ENCODE assay signal across 20 cellular contexts in the genomic region with DNA sequence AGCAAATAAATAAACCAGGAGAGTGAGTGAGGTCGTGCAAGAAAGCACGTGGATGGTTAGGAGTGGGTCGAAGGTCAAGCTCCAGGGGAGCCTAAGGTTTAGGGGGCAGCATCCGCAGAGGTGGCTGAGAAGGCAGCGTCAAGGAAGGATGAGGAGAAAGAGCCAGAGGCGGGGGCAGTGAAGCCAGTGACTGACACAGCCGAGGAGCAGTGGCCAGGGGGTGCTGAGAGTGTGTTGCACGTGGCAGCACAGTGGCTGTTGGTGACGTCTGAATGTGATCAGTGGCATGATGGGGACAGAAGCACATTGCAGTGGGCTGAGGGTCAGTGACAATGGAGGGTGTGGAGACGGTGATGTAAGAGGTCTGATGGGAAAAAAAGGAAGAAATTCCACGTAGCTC.
"Had no signal": no experiment of that assay in that cellular context is flagged by ENCODE, and none has a peak within 500 bp of the region (broad histone marks: within the 10 kb centered on the region; RNA-seq: fewer than 3 reads in every experiment).

No MANE protein-coding gene starts in this region.

- H3K27ac ChIP-seq: neutrophil, parathyroid adenoma, tibial artery, WERI-Rb-1 had no signal

- ATAC-seq: activated naive CD8-positive, alpha-beta T cell treated with anti-CD3 and anti-CD28 coated beads, Interleukin-2, amount 50 U/mL, for 24 hours; natural killer cell; stimulated activated naive CD8-positive, alpha-beta T cell treated with anti-CD3 and anti-CD28 coated beads, Interleukin-15, Interleukin-2, amounts not matched to agents 100 U/mL and 50 U/mL, for 24 hours had no signal

- H3K27me3 ChIP-seq: tibial artery had no signal

- H2AFZ ChIP-seq: parathyroid adenoma had no signal

- H3K79me2 ChIP-seq: parathyroid adenoma had no signal

- H3K9me3 ChIP-seq: neutrophil, tibial artery had no signal

- H3K4me1 ChIP-seq: parathyroid adenoma had no signal

- DNase-seq: activated CD4-positive, alpha-beta T cell treated with anti-CD3 and anti-CD28 coated beads for 1 hour; activated CD8-positive, alpha-beta memory T cell treated with anti-CD3 and anti-CD28 coated beads for 24 hours; activated CD8-positive, alpha-beta memory T cell treated with anti-CD3 and anti-CD28 coated beads, Interleukin-2, amount 50 U/mL, for 48 hours; activated effector memory CD4-positive, alpha-beta T cell treated with Interleukin-2 at 50 U/mL for 16 hours; activated naive CD4-positive, alpha-beta T cell treated with anti-CD3 and anti-CD28 coated beads, Interleukin-2, amount 10 ng/mL, durations not matched to agents 7 days and 5 days; activated naive CD8-positive, alpha-beta T cell treated with anti-CD3 and anti-CD28 coated beads, Interleukin-2, amount 50 U/mL, for 24 hours; activated T-cell treated with anti-CD3 and anti-CD28 coated beads, Interleukin-2, amount 50 U/mL, for 48 hours; aorta; erythroblast; natural killer cell; stimulated activated CD4-positive, alpha-beta T cell treated with anti-CD3 and anti-CD28 coated beads, Interleukin-1b, Interleukin-23, amount 100 ng/mL, for 48 hours; stimulated activated naive CD8-positive, alpha-beta T cell treated with anti-CD3 and anti-CD28 coated beads, Interleukin-15, Interleukin-2, amounts not matched to agents 100 U/mL and 50 U/mL, for 24 hours; substantia nigra; SW 1271; T-helper 2 cell; tibial artery; WERI-Rb-1 had no signal

- H3K9ac ChIP-seq: parathyroid adenoma had no signal

- H3K4me3 ChIP-seq: tibial artery had no signal

- H3K36me3 ChIP-seq: neutrophil, tibial artery, WERI-Rb-1 had no signal

- FAIRE-seq: frontal cortex had no signal
